ENCODE assay signal across 21 cellular contexts in genomic region chr9:127078988-127079387, GRCh38. TPM values are rescaled to one million over a fixed set of nuclear protein-coding genes. Genes with fewer than 3 reads are reported as not detected.
"Had no signal": no experiment of that assay in that cellular context is flagged by ENCODE, and none has a peak within 500 bp of the region (broad histone marks: within the 10 kb centered on the region; RNA-seq: fewer than 3 reads in every experiment).

No MANE protein-coding gene starts in this region.

- H3K27ac ChIP-seq: colonic mucosa, foreskin keratinocyte, hepatocyte, left lung, sigmoid colon, stomach, upper lobe of left lung, vagina had no signal

- H3K36me3 ChIP-seq: colonic mucosa, left lung, right atrium auricular region, sigmoid colon, stomach, upper lobe of left lung, vagina had no signal

- H3K9me3 ChIP-seq: colonic mucosa, left lung, right atrium auricular region, sigmoid colon, stomach, upper lobe of left lung, vagina had no signal

- H2AFZ ChIP-seq: hepatocyte had no signal

- H3K27me3 ChIP-seq: colonic mucosa, hepatocyte, left lung, right atrium auricular region, sigmoid colon, stomach, upper lobe of left lung, vagina had no signal

- H3K4me3 ChIP-seq: colonic mucosa, hepatocyte, left lung, lung, right atrium auricular region, sigmoid colon, skin epidermis, stomach, upper lobe of left lung, vagina had no signal

- DNase-seq: colonic mucosa; effector CD4-positive, alpha-beta T cell; endodermal cell; erythroblast; foreskin keratinocyte; left lung; mesendoderm; naive thymus-derived CD4-positive, alpha-beta T cell; nephron progenitor cell; posterior cingulate gyrus; stimulated activated CD4-positive, alpha-beta T cell treated with anti-CD3 and anti-CD28 coated beads, Interleukin-2, amount 100 ng/mL, for 24 hours; stimulated activated CD4-positive, alpha-beta T cell treated with anti-CD3 and anti-CD28 coated beads, Interleukin-4, amount 100 ng/mL, for 4 hours; stimulated activated naive CD4-positive, alpha-beta T cell; stomach; upper lobe of left lung had no signal

- H3K79me2 ChIP-seq: hepatocyte had no signal

- H3K4me2 ChIP-seq: hepatocyte had no signal

- H3K4me1 ChIP-seq: colonic mucosa, foreskin keratinocyte had no signal

- ATAC-seq: foreskin keratinocyte; left lung; naive thymus-derived CD4-positive, alpha-beta T cell had no signal

RNA-seq across cellular contexts. Expression of gene ANGPTL2, which starts 43.4 kb away (rescaled TPM):
- total RNA-seq: naive thymus-derived CD4-positive, alpha-beta T cell had no signal
